In genomic region chr12:120903382-120903817, GRCh38 we compare ENCODE assay signal across 8 cellular contexts. TPM values are rescaled to one million over a fixed set of nuclear protein-coding genes. Genes with fewer than 3 reads are reported as not detected.
DNase-seq lines count a peak whose midpoint lies in the region; ATAC-seq and TF ChIP-seq lines count a peak whose summit lies in the region.

No MANE protein-coding gene starts in this region.

- H3K4me1 ChIP-seq in KMS-11 (ENCODE audit: low read depth, poor library complexity, severe bottlenecking) (peaks cover 10% of the 10 kb centered on the region), left lung (peaks cover 12 to 29% of the 10 kb centered on the region in 2 donors)

- peak; percentile 43 for ATAC-seq in GM21528 (IDR thresholded peaks at IDR 0.05; ENCODE audit: low FRiP score, unreplicated experiment)
- ATAC-seq in left lung, result peak; percentile 66

- no peak for TF ChIP-seq CTCF in KMS-11 (conservative IDR thresholded peaks at IDR 0.05; ENCODE audit: low read depth, low read length)
- no peak for TF ChIP-seq CTCF in left lung (IDR thresholded peaks at IDR 0.05)

- no peak overlapping the region for H3K4me3 ChIP-seq in KMS-11 (IDR thresholded peaks at IDR 0.05; ENCODE audit: insufficient read depth, low read depth, low read length)
- H3K4me3 ChIP-seq in left lung, result peak overlapping the region; percentile 86 to 96

- H3K27ac ChIP-seq in KMS-11 (no peak overlapping the region), left lung (peak overlapping the region; percentile 79 to 92)

- DNase-seq in Daoy (ENCODE audit: low read depth) (peak; percentile 47), cerebellar cortex (ENCODE audit: low spot score) (peak; percentile 23), left lung (peak; percentile 82 to 89), COLO829 (ENCODE audit: low spot score) (no peak)
- DNase-seq in activated CD4-positive, alpha-beta T cell treated with anti-CD3 and anti-CD28 coated beads for 1 hour, result peak; percentile 35
- peak; percentile 54 for DNase-seq in stimulated activated CD4-positive, alpha-beta T cell treated with anti-CD3 and anti-CD28 coated beads, Interleukin-4, amount 100 ng/mL, for 1 hour

- no peaks in the 10 kb centered on the region for H4K20me1 ChIP-seq in KMS-11 (ENCODE audit: insufficient read depth)

- H3K4me2 ChIP-seq in KMS-11, result peak overlapping the region; percentile 57

- peak overlapping the region; percentile 22; the same call in 1 of the 2 replicates for H2AFZ ChIP-seq in KMS-11 (ENCODE audit: low read depth)

- H3K9me3 ChIP-seq in left lung, result no peaks in the 10 kb centered on the region

- no peaks in the 10 kb centered on the region for H3K36me3 ChIP-seq in KMS-11 (ENCODE audit: insufficient read depth)
- H3K36me3 ChIP-seq in left lung, result no peaks in the 10 kb centered on the region

- peaks cover 42% of the 10 kb centered on the region; the same call in 1 of the 2 replicates for H3K79me2 ChIP-seq in KMS-11 (ENCODE audit: insufficient read depth, low read depth)

- no peaks in the 10 kb centered on the region for H3K27me3 ChIP-seq in KMS-11 (ENCODE audit: insufficient read depth, low read depth)
- H3K27me3 ChIP-seq in left lung, result no peaks in the 10 kb centered on the region

- intact Hi-C loops in left lung (cut with DNase I), result no loop called here

- H3K9ac ChIP-seq in KMS-11, result peak overlapping the region; percentile 62

RNA-seq across cellular contexts. Expression of gene SPPL3, which starts 0.8 kb away (rescaled TPM):
- total RNA-seq in Daoy (2014; rRNA removed; shearing (Covaris generic)), result 5.4 and 7.1 TPM in 2 replicates
- total RNA-seq in left lung, result 10 to 100 TPM; 44.5 to 46.5 TPM
